Comparison of ENCODE assay signal across 18 cellular contexts in the genomic region with DNA sequence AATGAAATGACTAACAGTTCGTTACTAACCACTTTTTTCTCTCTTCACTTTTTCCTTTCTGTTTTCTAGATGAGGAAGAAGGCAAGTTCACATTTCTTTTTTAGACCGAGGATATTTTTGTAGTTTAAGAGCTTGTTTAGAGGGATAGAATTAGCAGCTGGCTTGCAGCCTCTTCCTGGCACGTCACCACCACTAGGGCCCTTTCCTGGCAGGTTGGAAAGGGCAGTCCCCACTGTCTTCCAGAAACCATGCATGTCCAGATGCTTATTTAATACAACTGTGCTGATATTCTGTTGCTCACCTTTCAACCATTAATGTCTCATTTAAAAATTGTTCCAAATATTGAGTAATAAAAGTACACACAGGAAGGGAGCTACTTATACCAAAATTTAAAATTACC.
DNase-seq lines count a peak whose midpoint lies in the region; ATAC-seq and TF ChIP-seq lines count a peak whose summit lies in the region.
"Had no signal": no experiment of that assay in that cellular context is flagged by ENCODE, and none has a peak within 500 bp of the region (broad histone marks: within the 10 kb centered on the region; RNA-seq: fewer than 3 reads in every experiment).

No MANE protein-coding gene starts in this region.

- no peak overlapping the region for H3K4me3 ChIP-seq in left ventricle myocardium inferior
- no peak overlapping the region for H3K4me3 ChIP-seq in MG63
- H3K4me3 ChIP-seq in epithelial cell of proximal tubule (ENCODE audit: low read depth, low read length), result no peak overlapping the region
- H3K4me3 ChIP-seq in mammary epithelial cell (replicated peaks in 1 of 3; ENCODE audit: insufficient read depth in 1 of 3, low read depth in 2 of 3, low read length in 3 of 3), result no peak overlapping the region
- H3K4me3 ChIP-seq: A549, SJSA1 had no signal

- H3K9me3 ChIP-seq in left ventricle myocardium inferior (replicated peaks) (no peaks in the 10 kb centered on the region), MG63 (no peaks in the 10 kb centered on the region), mammary epithelial cell (replicated peaks; ENCODE audit: insufficient read depth, low read length) (no peaks in the 10 kb centered on the region)
- H3K9me3 ChIP-seq: A549, SJSA1 had no signal

- in situ Hi-C loops in mammary epithelial cell (cut with MboI; ENCODE audit: low sequenced_read_pairs in 2 of 2), result no loop called here

- no peak overlapping the region for H3K9ac ChIP-seq in mammary epithelial cell (ENCODE audit: insufficient read depth, low read length)

- H3K36me3 Mint-ChIP-seq in type B pancreatic cell, result peaks cover 16% of the 10 kb centered on the region
- H3K36me3 Mint-ChIP-seq in progenitor cell of endocrine pancreas (ENCODE audit: insufficient read depth), result peaks cover 5% of the 10 kb centered on the region

- H3K27ac Mint-ChIP-seq in type B pancreatic cell, result no peak overlapping the region
- no peak overlapping the region for H3K27ac Mint-ChIP-seq in progenitor cell of endocrine pancreas

- no peaks in the 10 kb centered on the region for H4K20me1 ChIP-seq in mammary epithelial cell (ENCODE audit: insufficient read depth, low read length)

- peak; percentile 56 to 82 for ATAC-seq in left cardiac atrium
- ATAC-seq: A549, PC-3 had no signal

- TF ChIP-seq CTCF in left ventricle myocardium inferior (IDR thresholded peaks at IDR 0.05; ENCODE audit: borderline replicate concordance) (no peak), epithelial cell of proximal tubule (conservative IDR thresholded peaks at IDR 0.05; ENCODE audit: low read depth, low read length) (peak; percentile 16), type B pancreatic cell (conservative IDR thresholded peaks at IDR 0.05) (peak; percentile 60), mammary epithelial cell (conservative IDR thresholded peaks at IDR 0.05 in 1 of 2, IDR thresholded peaks at IDR 0.05 in 1 of 2; ENCODE audit: extremely low read depth in 1 of 2, insufficient read depth in 1 of 2, low read depth in 1 of 2, low read length in 2 of 2) (peak in 1 of 2 donors; percentile 3), progenitor cell of endocrine pancreas (IDR thresholded peaks at IDR 0.05; ENCODE audit: unreplicated experiment) (no peak)

- H2AFZ ChIP-seq in mammary epithelial cell (ENCODE audit: low read depth, low read length), result no peak overlapping the region

- H3K27me3 ChIP-seq in left ventricle myocardium inferior (ENCODE audit: low read depth) (no peaks in the 10 kb centered on the region), MG63 (no peaks in the 10 kb centered on the region), mammary epithelial cell (ENCODE audit: insufficient read depth, low read length) (no peaks in the 10 kb centered on the region)
- H3K27me3 ChIP-seq: SJSA1 had no signal

- H3K27ac ChIP-seq in left ventricle myocardium inferior (replicated peaks) (no peak overlapping the region), mammary epithelial cell (ENCODE audit: insufficient read depth, low read depth, low read length) (no peak overlapping the region)
- H3K27ac ChIP-seq: A549, C4-2B, RWPE1, SJSA1 had no signal

- H3K9me3 Mint-ChIP-seq in type B pancreatic cell, result no peaks in the 10 kb centered on the region
- H3K9me3 Mint-ChIP-seq in progenitor cell of endocrine pancreas (ENCODE audit: low read depth), result peaks cover 5% of the 10 kb centered on the region

- intact Hi-C loops in left cardiac atrium (cut with DNase I), result no loop called here
- intact Hi-C loops in left ventricle myocardium inferior (cut with micrococcal nuclease), result no loop called here
- intact Hi-C loops in mammary epithelial cell (cut with micrococcal nuclease), result no loop called here

- CTCF ChIA-PET in mammary epithelial cell (lab: Charles Lee; ENCODE audit: low non-redundant PET), result no interaction called here

- no peaks in the 10 kb centered on the region for H3K4me1 ChIP-seq in left ventricle myocardium inferior
- H3K4me1 ChIP-seq in mammary epithelial cell (ENCODE audit: insufficient read depth, low read length), result no peaks in the 10 kb centered on the region
- H3K4me1 ChIP-seq: A549, SJSA1 had no signal

- dilution Hi-C loops in mammary epithelial cell (cut with HindIII; ENCODE audit: low sequenced_read_pairs), result no loop called here

- H3K4me2 ChIP-seq in mammary epithelial cell (ENCODE audit: insufficient read depth, low read depth, low read length), result no peak overlapping the region
- H3K4me2 ChIP-seq: A549 had no signal

- no peaks in the 10 kb centered on the region for H3K79me2 ChIP-seq in mammary epithelial cell (ENCODE audit: insufficient read depth, low read length)

- H3K27me3 Mint-ChIP-seq in type B pancreatic cell, result no peaks in the 10 kb centered on the region
- H3K27me3 Mint-ChIP-seq in progenitor cell of endocrine pancreas, result no peaks in the 10 kb centered on the region

- H3K4me1 Mint-ChIP-seq in type B pancreatic cell (ENCODE audit: unreplicated experiment) (no peaks in the 10 kb centered on the region), progenitor cell of endocrine pancreas (ENCODE audit: low read depth) (peaks cover 26% of the 10 kb centered on the region)

- H3K36me3 ChIP-seq in left ventricle myocardium inferior (no peaks in the 10 kb centered on the region), MG63 (no peaks in the 10 kb centered on the region), mammary epithelial cell (ENCODE audit: insufficient read depth, low read length) (no peaks in the 10 kb centered on the region)

- BruUV-seq in mammary epithelial cell (replicated peaks; lab: Mats Ljungman, UMichigan), result no TSS peak

- 50% methylated on average over 3 of the region's 3 CpGs for WGBS in mammary epithelial cell (ENCODE audit: low coverage, missing lambda C conversion rate)

- DNase-seq in left cardiac atrium (peak; percentile 33), left ventricle myocardium inferior (no peak), MG63 (peak; percentile 46), epithelial cell of proximal tubule (ENCODE audit: low read depth) (no peak), type B pancreatic cell (ENCODE audit: extremely low spot score, unreplicated experiment) (no peak), mammary epithelial cell (no peak), NAMALWA (ENCODE audit: low spot score) (no peak), progenitor cell of endocrine pancreas (ENCODE audit: low spot score, unreplicated experiment) (no peak)
- DNase-seq: GOT3, IMR-90, Karpas-422, NCI-H187 treated with DMSO at 0.1 percent for 48 hours, NCI-H526 treated with DMSO at 0.1 percent for 48 hours, PC-3 had no signal

- H3K4me3 Mint-ChIP-seq in type B pancreatic cell, result no peak overlapping the region
- no peak overlapping the region for H3K4me3 Mint-ChIP-seq in progenitor cell of endocrine pancreas (ENCODE audit: low read depth)

Comparison
In these comparisons a context has a peak if more than half of its experiments do, and no peak if none do; other contexts are left out.
1. DNase-seq: peak in left cardiac atrium (single experiment) and MG63 (single experiment); none in left ventricle myocardium inferior (single experiment), epithelial cell of proximal tubule (single experiment), type B pancreatic cell (single experiment), mammary epithelial cell (single experiment), NAMALWA (single experiment) and progenitor cell of endocrine pancreas (single experiment).
2. CTCF ChIP-seq: peak in epithelial cell of proximal tubule (single experiment) and type B pancreatic cell (single experiment); none in left ventricle myocardium inferior (single experiment) and progenitor cell of endocrine pancreas (single experiment).